In the genomic region with DNA sequence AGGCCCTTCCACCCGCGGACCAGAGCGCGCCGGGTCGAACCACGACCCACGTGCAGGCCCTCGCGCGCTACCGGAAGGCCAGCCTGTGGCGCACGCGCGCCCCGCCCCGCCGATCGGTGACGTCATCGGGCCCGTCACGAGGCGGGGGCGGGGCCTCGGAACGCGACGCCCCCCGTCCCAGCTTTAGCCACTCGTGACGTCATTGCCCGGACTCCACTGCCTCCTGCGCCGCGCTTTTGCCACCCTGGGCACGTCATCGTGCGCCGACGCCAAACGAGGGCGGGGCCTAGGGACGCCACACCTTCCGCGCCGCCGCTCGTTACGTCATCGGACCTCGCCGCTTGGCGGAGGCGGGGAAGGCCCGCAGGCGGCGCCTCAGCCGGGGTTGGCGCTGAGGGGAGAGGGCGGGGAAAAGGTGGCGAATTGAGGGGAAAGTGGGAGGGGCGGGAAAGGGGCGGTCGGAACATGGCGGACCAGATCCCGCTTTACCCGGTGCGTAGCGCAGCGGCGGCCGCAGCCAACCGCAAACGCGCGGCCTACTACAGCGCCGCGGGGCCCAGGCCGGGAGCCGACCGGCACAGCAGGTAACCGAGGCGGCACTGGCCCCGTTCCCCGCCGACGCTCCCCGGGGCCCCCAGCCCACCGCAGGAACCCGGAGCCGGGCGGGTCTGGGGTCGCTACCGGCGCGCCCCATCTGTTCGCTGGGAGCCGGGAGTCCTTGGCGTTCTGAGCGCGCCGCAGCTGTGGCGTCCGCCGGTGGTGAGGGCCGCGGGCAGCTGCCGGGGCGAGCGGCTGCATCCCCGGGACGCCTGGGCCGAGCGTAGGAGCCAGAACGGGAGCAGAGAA, we compare ENCODE assay signal across 1 cellular context.
TF ChIP-seq lines count a peak whose summit lies in the region.

A gene with protein sequence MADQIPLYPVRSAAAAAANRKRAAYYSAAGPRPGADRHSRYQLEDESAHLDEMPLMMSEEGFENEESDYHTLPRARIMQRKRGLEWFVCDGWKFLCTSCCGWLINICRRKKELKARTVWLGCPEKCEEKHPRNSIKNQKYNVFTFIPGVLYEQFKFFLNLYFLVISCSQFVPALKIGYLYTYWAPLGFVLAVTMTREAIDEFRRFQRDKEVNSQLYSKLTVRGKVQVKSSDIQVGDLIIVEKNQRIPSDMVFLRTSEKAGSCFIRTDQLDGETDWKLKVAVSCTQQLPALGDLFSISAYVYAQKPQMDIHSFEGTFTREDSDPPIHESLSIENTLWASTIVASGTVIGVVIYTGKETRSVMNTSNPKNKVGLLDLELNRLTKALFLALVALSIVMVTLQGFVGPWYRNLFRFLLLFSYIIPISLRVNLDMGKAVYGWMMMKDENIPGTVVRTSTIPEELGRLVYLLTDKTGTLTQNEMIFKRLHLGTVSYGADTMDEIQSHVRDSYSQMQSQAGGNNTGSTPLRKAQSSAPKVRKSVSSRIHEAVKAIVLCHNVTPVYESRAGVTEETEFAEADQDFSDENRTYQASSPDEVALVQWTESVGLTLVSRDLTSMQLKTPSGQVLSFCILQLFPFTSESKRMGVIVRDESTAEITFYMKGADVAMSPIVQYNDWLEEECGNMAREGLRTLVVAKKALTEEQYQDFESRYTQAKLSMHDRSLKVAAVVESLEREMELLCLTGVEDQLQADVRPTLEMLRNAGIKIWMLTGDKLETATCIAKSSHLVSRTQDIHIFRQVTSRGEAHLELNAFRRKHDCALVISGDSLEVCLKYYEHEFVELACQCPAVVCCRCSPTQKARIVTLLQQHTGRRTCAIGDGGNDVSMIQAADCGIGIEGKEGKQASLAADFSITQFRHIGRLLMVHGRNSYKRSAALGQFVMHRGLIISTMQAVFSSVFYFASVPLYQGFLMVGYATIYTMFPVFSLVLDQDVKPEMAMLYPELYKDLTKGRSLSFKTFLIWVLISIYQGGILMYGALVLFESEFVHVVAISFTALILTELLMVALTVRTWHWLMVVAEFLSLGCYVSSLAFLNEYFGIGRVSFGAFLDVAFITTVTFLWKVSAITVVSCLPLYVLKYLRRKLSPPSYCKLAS (plus strand): TSS at position 449 of the 846 bp plus-strand sequence. CDS start 17 bp downstream, at position 466.

TF ChIP-seq in HepG2, 621 proteins besides CTCF, POLR2A, EP300 and RAD21 (continued from another document and continues in another):
- TF ChIP-seq HNRNPK (IDR thresholded peaks at IDR 0.05; ENCODE audit: low read depth, low read length, poor library complexity, severe bottlenecking), result peak; percentile 98
- no peak for TF ChIP-seq ZNF260 (CRISPR knock-in tag; IDR thresholded peaks at IDR 0.05; ENCODE audit: borderline replicate concordance, low read depth)
- TF ChIP-seq MIER3 (CRISPR knock-in tag; IDR thresholded peaks at IDR 0.05; ENCODE audit: borderline replicate concordance), result no peak
- TF ChIP-seq ZBTB21 (CRISPR knock-in tag; IDR thresholded peaks at IDR 0.05), result peak; percentile 99
- peak; percentile 78 for TF ChIP-seq KAT7 (CRISPR knock-in tag; IDR thresholded peaks at IDR 0.05; ENCODE audit: borderline replicate concordance)
- no peak for TF ChIP-seq ZNF850 (CRISPR knock-in tag; conservative IDR thresholded peaks at IDR 0.05)
- TF ChIP-seq ZSCAN21 (CRISPR knock-in tag; IDR thresholded peaks at IDR 0.05; ENCODE audit: borderline replicate concordance), result peak; percentile 51; the same call in 1 of the 2 replicates
- 0 out of 2 replicates have a peak, but pooled peaks have one; percentile 39 for TF ChIP-seq ZMAT3 (CRISPR knock-in tag; conservative IDR thresholded peaks at IDR 0.05)
- TF ChIP-seq ZNF510 (CRISPR knock-in tag; IDR thresholded peaks at IDR 0.05; ENCODE audit: low read depth), result no peak
- TF ChIP-seq RELA (CRISPR knock-in tag; IDR thresholded peaks at IDR 0.05), result no peak
- no peak for TF ChIP-seq MLLT10 (CRISPR knock-in tag; IDR thresholded peaks at IDR 0.05)
- TF ChIP-seq FOXC1 (CRISPR knock-in tag; IDR thresholded peaks at IDR 0.05; ENCODE audit: borderline replicate concordance), result peak; percentile 60
- TF ChIP-seq, protein P1, sequence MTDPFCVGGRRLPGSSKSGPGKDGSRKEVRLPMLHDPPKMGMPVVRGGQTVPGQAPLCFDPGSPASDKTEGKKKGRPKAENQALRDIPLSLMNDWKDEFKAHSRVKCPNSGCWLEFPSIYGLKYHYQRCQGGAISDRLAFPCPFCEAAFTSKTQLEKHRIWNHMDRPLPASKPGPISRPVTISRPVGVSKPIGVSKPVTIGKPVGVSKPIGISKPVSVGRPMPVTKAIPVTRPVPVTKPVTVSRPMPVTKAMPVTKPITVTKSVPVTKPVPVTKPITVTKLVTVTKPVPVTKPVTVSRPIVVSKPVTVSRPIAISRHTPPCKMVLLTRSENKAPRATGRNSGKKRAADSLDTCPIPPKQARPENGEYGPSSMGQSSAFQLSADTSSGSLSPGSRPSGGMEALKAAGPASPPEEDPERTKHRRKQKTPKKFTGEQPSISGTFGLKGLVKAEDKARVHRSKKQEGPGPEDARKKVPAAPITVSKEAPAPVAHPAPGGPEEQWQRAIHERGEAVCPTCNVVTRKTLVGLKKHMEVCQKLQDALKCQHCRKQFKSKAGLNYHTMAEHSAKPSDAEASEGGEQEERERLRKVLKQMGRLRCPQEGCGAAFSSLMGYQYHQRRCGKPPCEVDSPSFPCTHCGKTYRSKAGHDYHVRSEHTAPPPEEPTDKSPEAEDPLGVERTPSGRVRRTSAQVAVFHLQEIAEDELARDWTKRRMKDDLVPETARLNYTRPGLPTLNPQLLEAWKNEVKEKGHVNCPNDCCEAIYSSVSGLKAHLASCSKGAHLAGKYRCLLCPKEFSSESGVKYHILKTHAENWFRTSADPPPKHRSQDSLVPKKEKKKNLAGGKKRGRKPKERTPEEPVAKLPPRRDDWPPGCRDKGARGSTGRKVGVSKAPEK (CRISPR knock-in tag; IDR thresholded peaks at IDR 0.05; ENCODE audit: borderline replicate concordance), result no peak
- TF ChIP-seq, protein P2, sequence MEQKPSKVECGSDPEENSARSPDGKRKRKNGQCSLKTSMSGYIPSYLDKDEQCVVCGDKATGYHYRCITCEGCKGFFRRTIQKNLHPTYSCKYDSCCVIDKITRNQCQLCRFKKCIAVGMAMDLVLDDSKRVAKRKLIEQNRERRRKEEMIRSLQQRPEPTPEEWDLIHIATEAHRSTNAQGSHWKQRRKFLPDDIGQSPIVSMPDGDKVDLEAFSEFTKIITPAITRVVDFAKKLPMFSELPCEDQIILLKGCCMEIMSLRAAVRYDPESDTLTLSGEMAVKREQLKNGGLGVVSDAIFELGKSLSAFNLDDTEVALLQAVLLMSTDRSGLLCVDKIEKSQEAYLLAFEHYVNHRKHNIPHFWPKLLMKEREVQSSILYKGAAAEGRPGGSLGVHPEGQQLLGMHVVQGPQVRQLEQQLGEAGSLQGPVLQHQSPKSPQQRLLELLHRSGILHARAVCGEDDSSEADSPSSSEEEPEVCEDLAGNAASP (CRISPR knock-in tag; IDR thresholded peaks at IDR 0.05; ENCODE audit: borderline replicate concordance), result peak; percentile 40; the same call in 1 of the 2 replicates
- 0 out of 2 replicates have a peak, but pooled peaks have one; percentile 27 for TF ChIP-seq ZNF879 (CRISPR knock-in tag; IDR thresholded peaks at IDR 0.05)
- TF ChIP-seq REL (CRISPR knock-in tag; conservative IDR thresholded peaks at IDR 0.05), result no peak
- TF ChIP-seq FOSL2 (CRISPR knock-in tag; IDR thresholded peaks at IDR 0.05), result peak; percentile 62
- TF ChIP-seq, protein P3, sequence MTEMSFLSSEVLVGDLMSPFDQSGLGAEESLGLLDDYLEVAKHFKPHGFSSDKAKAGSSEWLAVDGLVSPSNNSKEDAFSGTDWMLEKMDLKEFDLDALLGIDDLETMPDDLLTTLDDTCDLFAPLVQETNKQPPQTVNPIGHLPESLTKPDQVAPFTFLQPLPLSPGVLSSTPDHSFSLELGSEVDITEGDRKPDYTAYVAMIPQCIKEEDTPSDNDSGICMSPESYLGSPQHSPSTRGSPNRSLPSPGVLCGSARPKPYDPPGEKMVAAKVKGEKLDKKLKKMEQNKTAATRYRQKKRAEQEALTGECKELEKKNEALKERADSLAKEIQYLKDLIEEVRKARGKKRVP (CRISPR knock-in tag; IDR thresholded peaks at IDR 0.05), result peak in 1 of 2 experiments; percentile 49; a peak in 1 of 4 replicates
- no peak for TF ChIP-seq SNAPC2 (CRISPR knock-in tag; IDR thresholded peaks at IDR 0.05)
- TF ChIP-seq ETV6 (CRISPR knock-in tag; conservative IDR thresholded peaks at IDR 0.05), result peak; percentile 44; the same call in 1 of the 2 replicates
- TF ChIP-seq RFX1 (IDR thresholded peaks at IDR 0.05), result no peak
- TF ChIP-seq PLRG1 (conservative IDR thresholded peaks at IDR 0.05), result no peak
- peak; percentile 96 for TF ChIP-seq ATF1 (CRISPR knock-in tag; IDR thresholded peaks at IDR 0.05)
- TF ChIP-seq MAFF (IDR thresholded peaks at IDR 0.05; ENCODE audit: low read depth, low read length), result no peak
- peak; percentile 90 for TF ChIP-seq KDM2A (CRISPR knock-in tag; IDR thresholded peaks at IDR 0.05; ENCODE audit: borderline replicate concordance, low read depth)
- 0 out of 2 replicates have a peak, but pooled peaks have one; percentile 32 for TF ChIP-seq NFAT5 (CRISPR knock-in tag; IDR thresholded peaks at IDR 0.05)
- TF ChIP-seq SP1 (IDR thresholded peaks at IDR 0.05), result peak; percentile 89
- peak; percentile 99 for TF ChIP-seq SP1 (CRISPR knock-in tag; IDR thresholded peaks at IDR 0.05)
- TF ChIP-seq ELK4 (CRISPR knock-in tag; IDR thresholded peaks at IDR 0.05; ENCODE audit: borderline replicate concordance), result no peak
- 0 out of 2 replicates have a peak, but pooled peaks have one; percentile 46 for TF ChIP-seq ZNF337 (CRISPR knock-in tag; IDR thresholded peaks at IDR 0.05; ENCODE audit: borderline replicate concordance, low read depth)
- TF ChIP-seq PAF1 (CRISPR knock-in tag; IDR thresholded peaks at IDR 0.05), result no peak
- TF ChIP-seq PHB2 (IDR thresholded peaks at IDR 0.05; ENCODE audit: partially characterized antibody), result no peak
- no peak for TF ChIP-seq ZNF17 (CRISPR knock-in tag; IDR thresholded peaks at IDR 0.05)
- TF ChIP-seq ESRRA (CRISPR knock-in tag; IDR thresholded peaks at IDR 0.05; ENCODE audit: low read depth), result no peak; the same call in none of the 2 replicates
- peak; percentile 79 for TF ChIP-seq GMEB2 (CRISPR knock-in tag; IDR thresholded peaks at IDR 0.05; ENCODE audit: low read depth)
- no peak; the same call in 1 of the 2 replicates for TF ChIP-seq ZNF546 (CRISPR knock-in tag; conservative IDR thresholded peaks at IDR 0.05)
- TF ChIP-seq ATF7-NPFF (CRISPR knock-in tag; IDR thresholded peaks at IDR 0.05; ENCODE audit: low read depth), result peak; percentile 71; the same call in 1 of the 2 replicates
- TF ChIP-seq IRF2 (CRISPR knock-in tag; IDR thresholded peaks at IDR 0.05), result peak; percentile 77
- peak; percentile 85 for TF ChIP-seq HNRNPLL (IDR thresholded peaks at IDR 0.05; ENCODE audit: low read depth, low read length, poor library complexity, severe bottlenecking)
- TF ChIP-seq RCOR2 (CRISPR knock-in tag; IDR thresholded peaks at IDR 0.05), result no peak
- no peak for TF ChIP-seq ZFAT (CRISPR knock-in tag; conservative IDR thresholded peaks at IDR 0.05)
- TF ChIP-seq ZNF484 (CRISPR knock-in tag; IDR thresholded peaks at IDR 0.05; ENCODE audit: borderline replicate concordance, low read depth), result no peak
